ENCODE assay signal across 14 cellular contexts in the genomic region with DNA sequence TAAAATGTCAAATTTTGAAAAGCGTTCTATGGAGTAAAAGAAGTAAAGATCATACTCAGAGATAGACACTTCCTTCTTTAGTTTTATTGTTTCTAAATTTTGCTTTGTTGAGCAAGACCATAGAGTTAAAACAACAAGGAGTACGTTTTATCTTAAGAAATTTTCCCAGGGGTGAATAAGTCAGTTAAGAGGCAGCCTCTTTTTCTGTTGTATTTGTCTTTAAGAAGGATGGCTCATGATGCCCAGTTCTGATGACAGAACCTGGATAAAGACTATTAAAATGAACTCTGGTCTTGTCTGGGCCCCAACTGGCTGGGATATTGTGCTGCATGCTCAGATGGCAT. TPM values are rescaled to one million over a fixed set of nuclear protein-coding genes. Genes with fewer than 3 reads are reported as not detected.
DNase-seq lines count a peak whose midpoint lies in the region; TF ChIP-seq lines count a peak whose summit lies in the region.
"Had no signal": no experiment of that assay in that cellular context is flagged by ENCODE, and none has a peak within 500 bp of the region (broad histone marks: within the 10 kb centered on the region; RNA-seq: fewer than 3 reads in every experiment).

No MANE protein-coding gene starts in this region.

- H3K9ac ChIP-seq in BLaER1 (peak overlapping the region; percentile 4), OCI-LY3 (ENCODE audit: low read length) (peak overlapping the region; percentile 11; the same call in 1 of the 2 replicates)

- H2AFZ ChIP-seq in OCI-LY3 (ENCODE audit: low read depth, low read length): peak overlapping the region; percentile 25; the same call in 1 of the 2 replicates

- H3K9me3 ChIP-seq in BLaER1 (peaks cover 19% of the 10 kb centered on the region), OCI-LY3 (ENCODE audit: insufficient read depth, low read length) (peaks cover 14% of the 10 kb centered on the region), WERI-Rb-1 (ENCODE audit: severe bottlenecking) (peaks cover 9% of the 10 kb centered on the region)
- H3K9me3 ChIP-seq: colonic mucosa had no signal

- DNase-seq in GF-D8 (lab: John Stamatoyannopoulos, UW) (peak; percentile 57), caudate nucleus (lab: John Stamatoyannopoulos, UW) (no peak), amniotic stem cell (lab: John Stamatoyannopoulos, UW) (no peak), WERI-Rb-1 (no peak), SK-N-DZ (ENCODE audit: low spot score) (no peak)
- DNase-seq in activated CD4-positive, CD25-positive, alpha-beta regulatory T cell treated with anti-CD3 and anti-CD28 coated beads, Interleukin-2, amount 50 U/mL, for 72 hours: no peak
- DNase-seq: activated CD4-positive, alpha-beta T cell treated with anti-CD3 and anti-CD28 coated beads for 48 hours; colonic mucosa; GDM1; stimulated activated naive CD8-positive, alpha-beta T cell treated with anti-CD3 and anti-CD28 coated beads, Interleukin-15, amount 100 ng/mL, for 72 hours had no signal

- no peak overlapping the region for H3K4me3 ChIP-seq in BLaER1
- peak overlapping the region; percentile 22; the same call in 1 of the 2 replicates for H3K4me3 ChIP-seq in OCI-LY3 (ENCODE audit: low read length)
- H3K4me3 ChIP-seq in WERI-Rb-1 (ENCODE audit: low read depth, low read length): no peak overlapping the region
- H3K4me3 ChIP-seq: colonic mucosa, GM23338, lung had no signal

- H3K4me2 ChIP-seq in BLaER1: peak overlapping the region; percentile 76
- H3K4me2 ChIP-seq in OCI-LY3 (ENCODE audit: low read length): peak overlapping the region; percentile 51
- H3K4me2 ChIP-seq: GM23338 had no signal

- H3K79me2 ChIP-seq in OCI-LY3 (ENCODE audit: low read length): no peaks in the 10 kb centered on the region

- TF ChIP-seq CTCF in OCI-LY3 (IDR thresholded peaks at IDR 0.05; ENCODE audit: low read depth, low read length) (no peak), WERI-Rb-1 (IDR thresholded peaks at IDR 0.05; ENCODE audit: low read depth, low read length) (no peak)

- peaks cover 11% of the 10 kb centered on the region for H3K36me3 ChIP-seq in BLaER1
- H3K36me3 ChIP-seq in OCI-LY3 (replicated peaks; ENCODE audit: low read depth, low read length): no peaks in the 10 kb centered on the region
- H3K36me3 ChIP-seq in WERI-Rb-1: no peaks in the 10 kb centered on the region
- H3K36me3 ChIP-seq: colonic mucosa had no signal

- H3K27me3 ChIP-seq in BLaER1 (no peaks in the 10 kb centered on the region), OCI-LY3 (ENCODE audit: low read depth, low read length) (no peaks in the 10 kb centered on the region), WERI-Rb-1 (ENCODE audit: insufficient read depth, low read depth, severe bottlenecking) (peaks cover 84% of the 10 kb centered on the region)
- H3K27me3 ChIP-seq: colonic mucosa had no signal

- H3K4me1 ChIP-seq in BLaER1 (peaks cover 78% of the 10 kb centered on the region), OCI-LY3 (ENCODE audit: low read length) (peaks cover 62% of the 10 kb centered on the region)
- H3K4me1 ChIP-seq: colonic mucosa had no signal

- peak overlapping the region; percentile 62 for H3K27ac ChIP-seq in BLaER1
- peak overlapping the region; percentile 55 for H3K27ac ChIP-seq in OCI-LY3 (ENCODE audit: low read length)
- H3K27ac ChIP-seq in caudate nucleus (ENCODE audit: low read depth, low read length): peak overlapping the region; percentile 22
- H3K27ac ChIP-seq in WERI-Rb-1: no peak overlapping the region
- H3K27ac ChIP-seq: colonic mucosa had no signal

- H4K20me1 ChIP-seq in BLaER1: no peaks in the 10 kb centered on the region
- no peaks in the 10 kb centered on the region for H4K20me1 ChIP-seq in OCI-LY3 (ENCODE audit: insufficient read depth, low read length)

RNA-seq across cellular contexts. Expression of a gene that starts 10.6 kb away (rescaled TPM):
- polyA plus RNA-seq in SK-N-DZ (2014; cell fraction: cytosol; rRNA removed): not detected in 2 replicates
- polyA plus RNA-seq in SK-N-DZ (2014; cell fraction: nucleus; rRNA removed): not detected in 2 replicates
- polyA plus RNA-seq: GM23338 had no signal

RNA-seq across cellular contexts. Expression of a gene that starts 54.2 kb away (rescaled TPM):
- polyA plus RNA-seq in SK-N-DZ (2014; cell fraction: cytosol; rRNA removed): not detected in 2 replicates
- not detected in 2 replicates for polyA plus RNA-seq in SK-N-DZ (2014; cell fraction: nucleus; rRNA removed)
